Comparison of ENCODE assay signal across 25 cellular contexts in genomic region chr13:22227895-22228294, GRCh38.
DNase-seq lines count a peak whose midpoint lies in the region; ATAC-seq, FAIRE-seq and TF ChIP-seq lines count a peak whose summit lies in the region.
"Had no signal": no experiment of that assay in that cellular context is flagged by ENCODE, and none has a peak within 500 bp of the region (broad histone marks: within the 10 kb centered on the region; RNA-seq: fewer than 3 reads in every experiment).

No MANE protein-coding gene starts in this region.

- H3K9ac ChIP-seq in GM12878 (ENCODE audit: control insufficient read depth, insufficient read depth, low read length) = no peak overlapping the region

- no peak overlapping the region for H3K4me2 ChIP-seq in GM12878 (ENCODE audit: control insufficient read depth, insufficient read depth)
- H3K4me2 ChIP-seq: smooth muscle cell had no signal

- no TSS peak for BruUV-seq in GM12878 (replicated peaks; lab: Mats Ljungman, UMichigan)

- FAIRE-seq in GM12878 (lab: Jason Lieb, UNC) (no peak), RCC 7860 (lab: Jason Lieb, UNC) (no peak)
- FAIRE-seq: GM19239, HepG2, TTC549 had no signal

- no peak for TF ChIP-seq RAD21 in GM12878 (IDR thresholded peaks at IDR 0.05; ENCODE audit: insufficient read depth, low read depth, low read length)

- POLR2A ChIA-PET in GM12878 (lab: Charles Lee) (no interaction called here), RWPE1 (lab: Yijun Ruan, JAX; ENCODE audit: low non-redundant PET) (no interaction called here)

- 40% methylated on average over 2 of the region's 2 CpGs for WGBS in GM12878 (ENCODE audit: insufficient coverage, insufficient replicate concordance, low lambda C conversion rate, missing lambda C conversion rate)

- no peaks in the 10 kb centered on the region for H3K79me2 ChIP-seq in GM12878 (ENCODE audit: control insufficient read depth, insufficient read depth, low read length)

- SMC1A ChIA-PET in GM12878 (lab: Charles Lee; ENCODE audit: uncharacterized antibody, unreplicated experiment) = no interaction called here

- no peak for TF ChIP-seq EP300 in GM12878 (IDR thresholded peaks at IDR 0.05; ENCODE audit: borderline replicate concordance in 1 of 2, control insufficient read depth in 1 of 2, low read depth in 2 of 2, low read length in 2 of 2)

- in situ Hi-C loops in KBM-7 (cut with MboI; ENCODE audit: low pct_unique_long_range_greater_than_20kb, low sequenced_read_pairs) = no loop called here
- in situ Hi-C loops in GM12878 (cut with MboI) = no loop called here

- H3K4me1 ChIP-seq in GM12878 (ENCODE audit: control insufficient read depth, insufficient read depth, low read length) = peaks cover 4% of the 10 kb centered on the region

- intact Hi-C loops in GM12878 (cut with micrococcal nuclease; ENCODE audit: unreplicated experiment) = no loop called here

- H3K9me3 ChIP-seq in GM12878 (replicated peaks; ENCODE audit: control insufficient read depth, insufficient read depth, low read length) = no peaks in the 10 kb centered on the region

- no peak overlapping the region for H3K4me3 ChIP-seq in GM12878
- H3K4me3 ChIP-seq: smooth muscle cell had no signal

- CTCF ChIA-PET in GM12878 (lab: Yijun Ruan, JAX) = no interaction called here
- CTCF ChIA-PET in RWPE1 (lab: Yijun Ruan, JAX) = no interaction called here

- H3K27me3 ChIP-seq in GM12878 (replicated peaks in 1 of 2; ENCODE audit: control insufficient read depth in 2 of 2, insufficient read depth in 2 of 2, low read length in 1 of 2) = no peaks in the 10 kb centered on the region

- no peaks in the 10 kb centered on the region for H4K20me1 ChIP-seq in GM12878 (ENCODE audit: control insufficient read depth, insufficient read depth)

- no peak for TF ChIP-seq POLR2A in GM12878 (IDR thresholded peaks at IDR 0.05; ENCODE audit: low read depth, low read length)

- RAD21 ChIA-PET in GM12878 (lab: Charles Lee; ENCODE audit: unreplicated experiment) = no interaction called here

- TF ChIP-seq CTCF in GM12878 (IDR thresholded peaks at IDR 0.05 in 2 of 3, conservative IDR thresholded peaks at IDR 0.05 in 1 of 3; ENCODE audit: control insufficient read depth in 2 of 3, extremely low read depth in 1 of 3, insufficient read depth in 1 of 3, low read depth in 3 of 3, low read length in 3 of 3) (no peak), RWPE1 (conservative IDR thresholded peaks at IDR 0.05; ENCODE audit: low read depth) (no peak)

- no peak overlapping the region for H3K27ac ChIP-seq in GM12878 (ENCODE audit: control insufficient read depth, insufficient read depth)
- H3K27ac ChIP-seq in RWPE1 = no peak overlapping the region

- no peak overlapping the region for H2AFZ ChIP-seq in GM12878 (ENCODE audit: control insufficient read depth, low read depth, low read length)

- ATAC-seq in GM18502 (IDR thresholded peaks at IDR 0.05; ENCODE audit: poor library complexity, unreplicated experiment) (peak; percentile 77), GM21515 (IDR thresholded peaks at IDR 0.05; ENCODE audit: unreplicated experiment) (peak; percentile 72), GM12878 (peak; percentile 45; the same call in 1 of the 3 replicates)
- ATAC-seq: activated CD8-positive, alpha-beta T cell treated with anti-CD3 and anti-CD28 coated beads, Interleukin-2, amount 10 ng/mL, durations not matched to agents 7 days and 5 days; HepG2; naive thymus-derived CD4-positive, alpha-beta T cell had no signal

- no peaks in the 10 kb centered on the region for H3K36me3 ChIP-seq in GM12878 (ENCODE audit: control insufficient read depth in 2 of 2, insufficient read depth in 2 of 2, low read length in 1 of 2)

- DNase-seq in KBM-7 (peak; percentile 57), GM12878 (ENCODE audit: low read depth, low spot score) (peak; percentile 15), NCI-H526 treated with DMSO at 0.1 percent for 48 hours (lab: John Stamatoyannopoulos, UW) (no peak), RWPE1 (ENCODE audit: low spot score) (no peak), RCC 7860 (ENCODE audit: low spot score) (no peak), ecto neural progenitor cell (ENCODE audit: low spot score) (no peak)
- DNase-seq: activated CD4-positive, CD25-positive, alpha-beta regulatory T cell treated with anti-CD3 and anti-CD28 coated beads, Interleukin-2, amount 50 U/mL, for 72 hours; activated CD8-positive, alpha-beta T cell treated with anti-CD3 and anti-CD28 coated beads, Interleukin-2, amount 10 ng/mL, durations not matched to agents 7 days and 5 days; activated naive CD4-positive, alpha-beta T cell treated with Interleukin-2 at 50 U/mL for 16 hours; activated T-cell treated with anti-CD3 and anti-CD28 coated beads, Interleukin-2, amount 50 U/mL, for 48 hours; amniotic stem cell; CD4-positive, alpha-beta T cell; mesendoderm; naive thymus-derived CD4-positive, alpha-beta T cell; NCI-H1436 treated with DMSO at 0.1 percent for 48 hours; NCI-H510A treated with DMSO at 0.1 percent for 48 hours; retina; stimulated activated CD4-positive, alpha-beta T cell treated with anti-CD3 and anti-CD28 coated beads, Interleukin-2, amount 100 ng/mL, for 48 hours; stimulated activated naive CD4-positive, alpha-beta T cell treated with Interleukin-2 at 50 U/mL for 16 hours had no signal

TF ChIP-seq in GM12878, 131 proteins besides CTCF, POLR2A, EP300 and RAD21:
- TF ChIP-seq DPF2 (IDR thresholded peaks at IDR 0.05) = no peak
- TF ChIP-seq, protein P1, sequence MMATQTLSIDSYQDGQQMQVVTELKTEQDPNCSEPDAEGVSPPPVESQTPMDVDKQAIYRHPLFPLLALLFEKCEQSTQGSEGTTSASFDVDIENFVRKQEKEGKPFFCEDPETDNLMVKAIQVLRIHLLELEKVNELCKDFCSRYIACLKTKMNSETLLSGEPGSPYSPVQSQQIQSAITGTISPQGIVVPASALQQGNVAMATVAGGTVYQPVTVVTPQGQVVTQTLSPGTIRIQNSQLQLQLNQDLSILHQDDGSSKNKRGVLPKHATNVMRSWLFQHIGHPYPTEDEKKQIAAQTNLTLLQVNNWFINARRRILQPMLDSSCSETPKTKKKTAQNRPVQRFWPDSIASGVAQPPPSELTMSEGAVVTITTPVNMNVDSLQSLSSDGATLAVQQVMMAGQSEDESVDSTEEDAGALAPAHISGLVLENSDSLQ (IDR thresholded peaks at IDR 0.05) = no peak
- TF ChIP-seq SPI1 (IDR thresholded peaks at IDR 0.05; ENCODE audit: borderline replicate concordance, insufficient read depth, low read depth, low read length) = peak; percentile 64; the same call in 1 of the 2 replicates

Comparison
In these comparisons a context has a peak if more than half of its experiments do, and no peak if none do; other contexts are left out.
1. DNase-seq: peak in KBM-7 (single experiment) and GM12878 (single experiment); none in NCI-H526 treated with DMSO at 0.1 percent for 48 hours (single experiment), RWPE1 (single experiment), RCC 7860 (single experiment) and ecto neural progenitor cell (single experiment).
2. Peak in every context shown above with its lines, with median percentiles within 50 percentile points of each other: ATAC-seq.